ENCODE assay signal across 15 cellular contexts in genomic region chr12:110203546-110203945, GRCh38.
"Had no signal": no experiment of that assay in that cellular context is flagged by ENCODE, and none has a peak within 500 bp of the region (broad histone marks: within the 10 kb centered on the region; RNA-seq: fewer than 3 reads in every experiment).

No MANE protein-coding gene starts in this region.

- FAIRE-seq: kidney had no signal

- H3K27ac Mint-ChIP-seq: activated CD8-positive, alpha-beta memory T cell treated with anti-CD3 and anti-CD28 coated beads, Interleukin-2, amount 10 ng/mL, durations not matched to agents 7 days and 5 days; activated naive CD4-positive, alpha-beta T cell treated with anti-CD3 and anti-CD28 coated beads, Interleukin-2, amount 10 ng/mL, durations not matched to agents 7 days and 5 days; stimulated activated effector memory CD8-positive, alpha-beta T cell treated with anti-CD3 and anti-CD28 coated beads, Interleukin-12 subunit alpha, Interleukin-12 subunit beta, amount 100 ng/mL, for 72 hours; T-helper 2 cell treated with Interferon-gamma antibody and Interleukin-4, amounts not matched to agents 5 μg/mL and 100 μg/mL, for 36 hours had no signal

- H3K27me3 Mint-ChIP-seq: activated CD8-positive, alpha-beta memory T cell treated with anti-CD3 and anti-CD28 coated beads, Interleukin-2, amount 10 ng/mL, durations not matched to agents 7 days and 5 days; activated naive CD4-positive, alpha-beta T cell treated with anti-CD3 and anti-CD28 coated beads, Interleukin-2, amount 10 ng/mL, durations not matched to agents 7 days and 5 days had no signal

- DNase-seq: activated CD4-positive, alpha-beta T cell treated with anti-CD3 and anti-CD28 coated beads, Interleukin-2, amount 50 U/mL, for 4 hours; activated CD8-positive, alpha-beta memory T cell treated with anti-CD3 and anti-CD28 coated beads, Interleukin-2, amount 10 ng/mL, durations not matched to agents 7 days and 5 days; activated naive CD4-positive, alpha-beta T cell treated with anti-CD3 and anti-CD28 coated beads, Interleukin-2, amount 10 ng/mL, durations not matched to agents 7 days and 5 days; activated T-cell treated with anti-CD3 and anti-CD28 coated beads, Interleukin-2, amount 50 U/mL, for 1 hour; colonic mucosa; effector CD4-positive, alpha-beta T cell; kidney; mesendoderm; ovary; SJCRH30 had no signal

- H3K9me3 ChIP-seq: colonic mucosa, ovary, SJCRH30, tibial nerve, vagina had no signal

- H3K9me3 Mint-ChIP-seq: activated naive CD4-positive, alpha-beta T cell treated with anti-CD3 and anti-CD28 coated beads, Interleukin-2, amount 10 ng/mL, durations not matched to agents 7 days and 5 days; stimulated activated effector memory CD8-positive, alpha-beta T cell treated with anti-CD3 and anti-CD28 coated beads, Interleukin-12 subunit alpha, Interleukin-12 subunit beta, amount 100 ng/mL, for 72 hours; T-helper 2 cell treated with Interferon-gamma antibody and Interleukin-4, amounts not matched to agents 5 μg/mL and 100 μg/mL, for 36 hours had no signal

- H3K4me3 ChIP-seq: colonic mucosa, ovary, SJCRH30, tibial nerve, vagina had no signal

- H3K27me3 ChIP-seq: colonic mucosa, ovary, SJCRH30, tibial nerve, vagina had no signal

- ATAC-seq: activated CD4-positive, CD25-positive, alpha-beta regulatory T cell treated with anti-CD3 and anti-CD28 coated beads, Interleukin-2, amount 50 U/mL, for 24 hours; activated CD8-positive, alpha-beta memory T cell treated with anti-CD3 and anti-CD28 coated beads, Interleukin-2, amount 10 ng/mL, durations not matched to agents 7 days and 5 days; stimulated activated effector memory CD8-positive, alpha-beta T cell treated with anti-CD3 and anti-CD28 coated beads, Interleukin-12 subunit alpha, Interleukin-12 subunit beta, amount 100 ng/mL, for 72 hours had no signal

- H3K36me3 ChIP-seq: colonic mucosa, ovary had no signal

- H3K4me3 Mint-ChIP-seq: activated CD8-positive, alpha-beta memory T cell treated with anti-CD3 and anti-CD28 coated beads, Interleukin-2, amount 10 ng/mL, durations not matched to agents 7 days and 5 days; activated naive CD4-positive, alpha-beta T cell treated with anti-CD3 and anti-CD28 coated beads, Interleukin-2, amount 10 ng/mL, durations not matched to agents 7 days and 5 days; stimulated activated effector memory CD8-positive, alpha-beta T cell treated with anti-CD3 and anti-CD28 coated beads, Interleukin-12 subunit alpha, Interleukin-12 subunit beta, amount 100 ng/mL, for 72 hours; T-helper 2 cell treated with Interferon-gamma antibody and Interleukin-4, amounts not matched to agents 5 μg/mL and 100 μg/mL, for 36 hours had no signal

- H3K27ac ChIP-seq: colonic mucosa, ovary, SJCRH30, vagina had no signal

- H3K36me3 Mint-ChIP-seq: activated CD8-positive, alpha-beta memory T cell treated with anti-CD3 and anti-CD28 coated beads, Interleukin-2, amount 10 ng/mL, durations not matched to agents 7 days and 5 days; activated naive CD4-positive, alpha-beta T cell treated with anti-CD3 and anti-CD28 coated beads, Interleukin-2, amount 10 ng/mL, durations not matched to agents 7 days and 5 days; stimulated activated effector memory CD8-positive, alpha-beta T cell treated with anti-CD3 and anti-CD28 coated beads, Interleukin-12 subunit alpha, Interleukin-12 subunit beta, amount 100 ng/mL, for 72 hours had no signal

- H3K4me1 ChIP-seq: colonic mucosa, vagina had no signal
